ENCODE assay signal across 6 cellular contexts in the genomic region with DNA sequence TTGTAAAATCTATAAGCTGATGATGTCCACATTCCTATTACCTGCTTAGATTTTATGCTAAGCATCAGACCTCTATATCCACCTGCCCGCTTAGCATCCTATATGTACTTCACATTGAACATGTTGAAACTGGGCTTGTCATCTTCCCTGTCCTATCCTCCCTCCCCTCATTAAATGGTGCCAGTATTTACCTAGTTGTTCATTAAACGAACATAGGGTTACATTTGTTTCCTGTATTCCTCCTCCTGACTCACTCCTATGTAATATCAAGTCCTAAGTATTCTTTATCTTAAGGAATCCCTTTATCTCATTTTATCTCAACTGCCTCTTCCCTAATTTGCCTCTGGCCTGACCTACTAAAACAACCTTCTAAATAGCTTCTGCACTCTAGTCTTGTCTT.
"Had no signal": no experiment of that assay in that cellular context is flagged by ENCODE, and none has a peak within 500 bp of the region (broad histone marks: within the 10 kb centered on the region; RNA-seq: fewer than 3 reads in every experiment).

No MANE protein-coding gene starts in this region.

- H3K27ac ChIP-seq: HL-60 had no signal

- ATAC-seq: GM23338, HepG2 had no signal

- H3K4me2 ChIP-seq: GM23338 had no signal

- DNase-seq: H9, HCEC 1CT, KBM-7 had no signal

- H2AFZ ChIP-seq: GM23338 had no signal

- H3K4me3 ChIP-seq: GM23338 had no signal
